Comparison of ENCODE assay signal across 8 cellular contexts in the genomic region with DNA sequence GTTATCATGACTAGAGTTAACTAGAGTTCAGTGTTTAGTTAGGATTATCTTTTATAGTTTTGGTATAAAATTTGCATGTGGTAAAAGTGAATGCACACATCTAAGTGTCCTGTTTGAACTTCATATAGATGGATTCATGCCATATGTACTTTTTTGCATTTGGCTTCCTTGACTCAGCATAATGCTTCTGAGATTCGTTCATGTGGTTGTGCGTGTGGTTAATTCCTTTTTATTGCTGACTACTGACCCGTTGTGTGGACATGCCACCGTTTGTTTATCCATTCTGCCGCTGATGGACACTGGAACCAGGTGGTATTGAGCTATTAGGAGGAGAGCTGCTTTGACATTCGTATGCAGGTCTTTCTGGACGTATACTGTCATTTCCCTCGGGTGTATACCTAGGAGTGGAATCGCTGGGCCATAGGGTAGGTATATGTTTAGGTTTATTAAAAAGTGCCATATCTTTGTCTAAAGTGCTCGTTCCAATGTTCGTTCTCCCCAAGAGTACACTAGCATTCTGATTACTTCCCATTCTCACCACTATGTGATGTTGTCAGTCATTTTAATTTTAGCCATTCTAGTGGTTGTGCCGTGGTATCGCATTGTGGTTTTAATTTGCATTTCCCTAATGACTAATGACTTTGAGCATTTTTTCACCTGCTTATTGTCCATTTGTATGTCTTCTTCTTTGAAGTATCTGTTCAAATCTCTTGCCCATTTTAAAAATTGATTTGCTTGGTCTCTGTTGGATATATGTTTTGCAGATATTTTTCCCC. TPM values are rescaled to one million over a fixed set of nuclear protein-coding genes. Genes with fewer than 3 reads are reported as not detected.
DNase-seq lines count a peak whose midpoint lies in the region; ATAC-seq, FAIRE-seq and TF ChIP-seq lines count a peak whose summit lies in the region.

No MANE protein-coding gene starts in this region.

- SMC1A ChIA-PET in GM12878 (lab: Charles Lee; ENCODE audit: uncharacterized antibody, unreplicated experiment), result interaction anchor here (0.8 to 3.2 kb wide), 11 partner anchors 10 to 90 kb away, joined by 3 to 15 read pairs (median 3); no protein-coding TSS in a partner anchor

- H4K20me1 ChIP-seq in GM12878 (ENCODE audit: control insufficient read depth, insufficient read depth), result peaks cover 4% of the 10 kb centered on the region; the same call in 1 of the 2 replicates

- no TSS peak for BruUV-seq in GM12878 (replicated peaks; lab: Mats Ljungman, UMichigan)

- no peaks in the 10 kb centered on the region for H3K9me3 ChIP-seq in GM12878 (replicated peaks; ENCODE audit: control insufficient read depth, insufficient read depth, low read length)

- H3K4me1 Mint-ChIP-seq in osteocyte (ENCODE audit: unreplicated experiment), result peaks cover 29% of the 10 kb centered on the region

- peaks cover 41% of the 10 kb centered on the region for H3K4me1 ChIP-seq in GM12878 (ENCODE audit: control insufficient read depth, insufficient read depth, low read length)

- H3K4me3 ChIP-seq in GM12878, result peak overlapping the region; percentile 12; the same call in 1 of the 2 replicates
- H3K4me3 ChIP-seq in H7 (ENCODE audit: insufficient read depth, low read depth, low read length), result no peak overlapping the region

- H3K27me3 ChIP-seq in GM12878 (replicated peaks in 1 of 2; ENCODE audit: control insufficient read depth in 2 of 2, insufficient read depth in 2 of 2, low read length in 1 of 2) (no peaks in the 10 kb centered on the region), H7 (ENCODE audit: control insufficient read depth, insufficient read depth, low read length) (no peaks in the 10 kb centered on the region)

- POLR2A ChIA-PET in GM12878 (lab: Charles Lee), result no interaction called here

- 0 out of 2 replicates have a peak overlapping the region, but pooled peaks have one; percentile 20 for H3K27ac ChIP-seq in GM12878 (ENCODE audit: control insufficient read depth, insufficient read depth)

- no peak overlapping the region for H3K4me3 Mint-ChIP-seq in osteocyte (ENCODE audit: unreplicated experiment)

- no peak overlapping the region for H3K9ac ChIP-seq in GM12878 (ENCODE audit: control insufficient read depth, insufficient read depth, low read length)

- no peak overlapping the region; the same call in 1 of the 2 replicates for H2AFZ ChIP-seq in GM12878 (ENCODE audit: control insufficient read depth, low read depth, low read length)

- in situ Hi-C loops in GM12878 (cut with MboI), result no loop called here

- FAIRE-seq in GM12878 (lab: Jason Lieb, UNC), result peak; percentile 99

- peak; percentile 45 for TF ChIP-seq RAD21 in GM12878 (IDR thresholded peaks at IDR 0.05; ENCODE audit: insufficient read depth, low read depth, low read length)

- RAD21 ChIA-PET in GM12878 (lab: Charles Lee; ENCODE audit: unreplicated experiment), result interaction anchor here (1.0 to 4.1 kb wide), 5 partner anchors 12 to 36 kb away, joined by 4 to 19 read pairs (median 7); no protein-coding TSS in a partner anchor

- no peaks in the 10 kb centered on the region; the same call in 1 of the 2 replicates for H3K79me2 ChIP-seq in GM12878 (ENCODE audit: control insufficient read depth, insufficient read depth, low read length)

- 2% methylated on average over 13 of the region's 13 CpGs for WGBS in GM12878 (ENCODE audit: insufficient coverage, insufficient replicate concordance, low lambda C conversion rate, missing lambda C conversion rate)

- TF ChIP-seq EP300 in GM12878 (IDR thresholded peaks at IDR 0.05; ENCODE audit: borderline replicate concordance in 1 of 2, control insufficient read depth in 1 of 2, low read depth in 2 of 2, low read length in 2 of 2), result peak; percentile 69 to 75; a peak in 2 of 4 replicates

- DNase-seq in GM10266 (ENCODE audit: extremely low spot score) (peak; percentile 53), GM12878 (ENCODE audit: low read depth, low spot score) (peak; percentile 82), NCI-H2171 (lab: John Stamatoyannopoulos, UW) (no peak), H7 (no peak), osteocyte (ENCODE audit: extremely low spot score, unreplicated experiment) (no peak), EL (no peak)

- intact Hi-C loops in GM12878 (cut with micrococcal nuclease; ENCODE audit: unreplicated experiment), result loop anchor here (5.0 kb wide), 1 partner anchor 429 kb away; a partner anchor contains a TSS

- 0 out of 4 replicates have a peak, but pooled peaks cover 0 to 2% of the 10 kb centered on the region in 2 experiments for H3K36me3 ChIP-seq in GM12878 (ENCODE audit: control insufficient read depth in 2 of 2, insufficient read depth in 2 of 2, low read length in 1 of 2)
- no peaks in the 10 kb centered on the region for H3K36me3 ChIP-seq in H7 (replicated peaks; ENCODE audit: control insufficient read depth, insufficient read depth, low read length)

- no peak for TF ChIP-seq POLR2A in GM12878 (IDR thresholded peaks at IDR 0.05; ENCODE audit: low read depth, low read length)

- no peaks in the 10 kb centered on the region for H3K27me3 Mint-ChIP-seq in osteocyte (ENCODE audit: unreplicated experiment)

- H3K27ac Mint-ChIP-seq in osteocyte (ENCODE audit: unreplicated experiment), result no peak overlapping the region

- peaks cover 7% of the 10 kb centered on the region for H3K36me3 Mint-ChIP-seq in osteocyte (ENCODE audit: unreplicated experiment)

- peak; percentile 41 for TF ChIP-seq CTCF in GM10266 (IDR thresholded peaks at IDR 0.05; ENCODE audit: control insufficient read depth, insufficient read depth, low read depth, missing control alignments)
- TF ChIP-seq CTCF in GM12878 (IDR thresholded peaks at IDR 0.05 in 2 of 3, conservative IDR thresholded peaks at IDR 0.05 in 1 of 3; ENCODE audit: control insufficient read depth in 2 of 3, extremely low read depth in 1 of 3, insufficient read depth in 1 of 3, low read depth in 3 of 3, low read length in 3 of 3), result peak; percentile 36 to 64 (median 44); a peak in 5 of 6 replicates
- TF ChIP-seq CTCF in osteocyte (IDR thresholded peaks at IDR 0.05), result no peak

- peak overlapping the region; percentile 96 for H3K4me2 ChIP-seq in GM12878 (ENCODE audit: control insufficient read depth, insufficient read depth)

- CTCF ChIA-PET in GM12878 (lab: Yijun Ruan, JAX), result interaction anchor here (0.6 to 1.8 kb wide), 6 partner anchors 14 to 126 kb away, joined by 3 to 10 read pairs (median 3); no protein-coding TSS in a partner anchor

- ATAC-seq in GM21390 (IDR thresholded peaks at IDR 0.05; ENCODE audit: unreplicated experiment) (peak; percentile 79), HG03521 (IDR thresholded peaks at IDR 0.05; ENCODE audit: unreplicated experiment) (peak; percentile 81), GM12878 (peak; percentile 92)

- no peaks in the 10 kb centered on the region for H3K9me3 Mint-ChIP-seq in osteocyte (ENCODE audit: unreplicated experiment)

TF ChIP-seq in GM12878, 131 proteins besides CTCF, POLR2A, EP300 and RAD21 (continues in another document):
- TF ChIP-seq, protein P1, sequence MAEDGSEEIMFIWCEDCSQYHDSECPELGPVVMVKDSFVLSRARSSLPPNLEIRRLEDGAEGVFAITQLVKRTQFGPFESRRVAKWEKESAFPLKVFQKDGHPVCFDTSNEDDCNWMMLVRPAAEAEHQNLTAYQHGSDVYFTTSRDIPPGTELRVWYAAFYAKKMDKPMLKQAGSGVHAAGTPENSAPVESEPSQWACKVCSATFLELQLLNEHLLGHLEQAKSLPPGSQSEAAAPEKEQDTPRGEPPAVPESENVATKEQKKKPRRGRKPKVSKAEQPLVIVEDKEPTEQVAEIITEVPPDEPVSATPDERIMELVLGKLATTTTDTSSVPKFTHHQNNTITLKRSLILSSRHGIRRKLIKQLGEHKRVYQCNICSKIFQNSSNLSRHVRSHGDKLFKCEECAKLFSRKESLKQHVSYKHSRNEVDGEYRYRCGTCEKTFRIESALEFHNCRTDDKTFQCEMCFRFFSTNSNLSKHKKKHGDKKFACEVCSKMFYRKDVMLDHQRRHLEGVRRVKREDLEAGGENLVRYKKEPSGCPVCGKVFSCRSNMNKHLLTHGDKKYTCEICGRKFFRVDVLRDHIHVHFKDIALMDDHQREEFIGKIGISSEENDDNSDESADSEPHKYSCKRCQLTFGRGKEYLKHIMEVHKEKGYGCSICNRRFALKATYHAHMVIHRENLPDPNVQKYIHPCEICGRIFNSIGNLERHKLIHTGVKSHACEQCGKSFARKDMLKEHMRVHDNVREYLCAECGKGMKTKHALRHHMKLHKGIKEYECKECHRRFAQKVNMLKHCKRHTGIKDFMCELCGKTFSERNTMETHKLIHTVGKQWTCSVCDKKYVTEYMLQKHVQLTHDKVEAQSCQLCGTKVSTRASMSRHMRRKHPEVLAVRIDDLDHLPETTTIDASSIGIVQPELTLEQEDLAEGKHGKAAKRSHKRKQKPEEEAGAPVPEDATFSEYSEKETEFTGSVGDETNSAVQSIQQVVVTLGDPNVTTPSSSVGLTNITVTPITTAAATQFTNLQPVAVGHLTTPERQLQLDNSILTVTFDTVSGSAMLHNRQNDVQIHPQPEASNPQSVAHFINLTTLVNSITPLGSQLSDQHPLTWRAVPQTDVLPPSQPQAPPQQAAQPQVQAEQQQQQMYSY (CRISPR knock-in tag; IDR thresholded peaks at IDR 0.05), result no peak
- peak; percentile 81; the same call in 1 of the 2 replicates for TF ChIP-seq ZNF384 (IDR thresholded peaks at IDR 0.05; ENCODE audit: borderline replicate concordance, low read depth, low read length)
- no peak for TF ChIP-seq SUPT20H (IDR thresholded peaks at IDR 0.05; ENCODE audit: borderline replicate concordance, control insufficient read depth, low read depth, low read length)
- TF ChIP-seq CBFB (IDR thresholded peaks at IDR 0.05; ENCODE audit: low read depth), result peak; percentile 94
- TF ChIP-seq SIN3A (IDR thresholded peaks at IDR 0.05; ENCODE audit: low read depth, low read length), result no peak

RNA-seq across cellular contexts. Expression of a gene that starts 37.7 kb away (rescaled TPM):
- 78.3 and 86.3 TPM in 2 replicates for total RNA-seq in GM12878 (2013; cell fraction: nucleolus; rRNA removed)
- total RNA-seq in GM12878 (2014; rRNA removed), result 4.6 and 5.6 TPM in 2 replicates
- 3.5 and 4.7 TPM in 2 replicates for total RNA-seq in GM12878 (2014; rRNA removed; fragmentation: Illumina TruSeq; extraction: Trizol)
- 21.8 and 23.3 TPM in 2 replicates for total RNA-seq in GM12878 (2021)
- 3.7 TPM for polyA plus RNA-seq in GM12878 (2011; ENCODE audit: low read depth)
- polyA plus RNA-seq in GM12878 (2011; rRNA removed), result 5.4 and 10.3 TPM in 2 replicates
- 12.8 and 13.0 TPM in 2 replicates for polyA plus RNA-seq in GM12878 (2011; cell fraction: cytosol; rRNA removed)
- 27.3 and 31.5 TPM in 2 replicates for polyA plus RNA-seq in GM12878 (2011; cell fraction: nucleus; rRNA removed)
- 9.1 and 12.8 TPM in 2 replicates for polyA plus RNA-seq in GM12878 (2012)
- 3.2 and 6.4 TPM in 2 replicates for polyA plus RNA-seq in GM12878 (2014; fragmentation: Illumina TruSeq; extraction: Trizol)
- polyA plus RNA-seq in GM12878 (2014; fragmentation: Nextera tagmentation; extraction: Ambion mirVana), result under 1 TPM; 0.91 to 0.95 TPM
- polyA plus RNA-seq in GM12878 (2014; rRNA removed), result 10.0 and 14.3 TPM in 2 replicates
- 1 to 10 TPM; 6.3 to 6.7 TPM for polyA plus RNA-seq in GM12878 (2016; fragmentation: Nextera tagmentation; extraction: Ambion mirVana)
- polyA minus RNA-seq in GM12878 (2011; rRNA and poly(A)+ RNA removed), result 20.2 and 34.1 TPM in 2 replicates
- 14.3 and 17.9 TPM in 2 replicates for polyA minus RNA-seq in GM12878 (2011; cell fraction: cytosol; rRNA and poly(A)+ RNA removed)
- polyA minus RNA-seq in GM12878 (2011; cell fraction: nucleus; rRNA and poly(A)+ RNA removed), result 23.7 and 38.9 TPM in 2 replicates
- total RNA-seq in H7 (2014; rRNA removed; shearing (Covaris generic)), result 0.15 and 0.76 TPM in 2 replicates
- total RNA-seq in osteocyte, result 26.7 and 31.3 TPM in 2 replicates

Comparison
In these comparisons a context has a peak if more than half of its experiments do, and no peak if none do; other contexts are left out.
1. DNase-seq: peak in GM10266 (single experiment) and GM12878 (single experiment); none in NCI-H2171 (single experiment), H7 (single experiment), osteocyte (single experiment) and EL (single experiment).
2. Peak in every context shown above with its lines, with median percentiles within 50 percentile points of each other: ATAC-seq.